In the genomic region with DNA sequence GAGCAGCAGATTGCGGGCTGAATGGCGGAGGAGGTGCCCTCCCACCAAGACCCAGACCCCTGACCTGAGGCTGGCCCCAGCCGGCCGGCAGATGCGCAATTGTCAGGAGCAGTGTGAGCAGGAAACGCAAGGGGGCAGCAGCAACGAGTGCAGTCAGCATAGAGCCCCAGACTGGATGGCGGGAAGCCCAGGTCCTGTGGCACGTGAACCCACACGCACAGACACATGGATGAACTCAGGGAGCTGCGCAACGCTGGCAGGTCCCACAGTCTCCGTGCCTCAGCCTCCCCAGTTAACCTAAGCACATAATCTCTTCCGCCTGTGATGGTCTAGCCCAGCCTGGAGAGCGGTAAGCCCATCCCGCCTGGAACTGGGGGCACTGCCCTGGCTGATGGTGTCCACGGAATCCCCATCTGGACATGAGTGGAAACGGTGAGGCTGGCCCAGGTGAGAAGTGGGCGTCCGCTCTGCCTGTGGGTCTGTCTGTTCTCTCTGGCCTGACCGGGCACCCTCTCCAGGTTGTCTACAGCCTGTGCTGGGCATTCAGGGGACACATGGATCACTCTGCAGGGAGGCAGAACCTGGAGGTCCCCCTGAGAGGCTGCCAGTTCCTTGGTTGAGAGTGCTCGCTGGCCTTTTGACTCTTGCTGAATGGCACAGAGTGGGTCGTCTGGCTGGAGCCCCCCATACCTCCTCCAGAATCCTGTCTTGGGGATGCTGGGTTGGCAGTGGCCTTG, we compare ENCODE assay signal across 8 cellular contexts. TPM values are rescaled to one million over a fixed set of nuclear protein-coding genes. Genes with fewer than 3 reads are reported as not detected.
A peak's percentile ranks its signal among the peaks of the same experiment; 100 is the strongest.
DNase-seq lines count a peak whose midpoint lies in the region; ATAC-seq and TF ChIP-seq lines count a peak whose summit lies in the region.

No MANE protein-coding gene starts in this region.

- H3K4me3 Mint-ChIP-seq in activated naive CD8-positive, alpha-beta T cell treated with anti-CD3 and anti-CD28 coated beads, Interleukin-2, amount 50 U/mL, for 24 hours, result no peak overlapping the region

- no peaks in the 10 kb centered on the region for H3K36me3 Mint-ChIP-seq in activated naive CD8-positive, alpha-beta T cell treated with anti-CD3 and anti-CD28 coated beads, Interleukin-2, amount 50 U/mL, for 24 hours (ENCODE audit: low read depth)

- H3K27me3 ChIP-seq in H7 (ENCODE audit: control insufficient read depth, insufficient read depth, low read length) (peaks cover 9% of the 10 kb centered on the region), sigmoid colon (peaks cover 0 to 4% (median 0%) of the 10 kb centered on the region in 3 donors)

- H3K4me3 ChIP-seq in H7 (ENCODE audit: insufficient read depth, low read depth, low read length), result no peak overlapping the region
- H3K4me3 ChIP-seq in sigmoid colon, result no peak overlapping the region

- peak; percentile 57 for ATAC-seq in activated naive CD8-positive, alpha-beta T cell treated with anti-CD3 and anti-CD28 coated beads, Interleukin-2, amount 50 U/mL, for 24 hours
- ATAC-seq in left cardiac atrium, result peak; percentile 59 to 83
- no peak for ATAC-seq in GM18505 (IDR thresholded peaks at IDR 0.05; ENCODE audit: unreplicated experiment)

- no peaks in the 10 kb centered on the region for H3K9me3 Mint-ChIP-seq in activated naive CD8-positive, alpha-beta T cell treated with anti-CD3 and anti-CD28 coated beads, Interleukin-2, amount 50 U/mL, for 24 hours

- H3K27ac ChIP-seq in RWPE1, result no peak overlapping the region
- no peak overlapping the region for H3K27ac ChIP-seq in sigmoid colon

- peak; percentile 56 for DNase-seq in CD1c-positive myeloid dendritic cell (ENCODE audit: extremely low spot score)
- peak; percentile 95 for DNase-seq in H7
- DNase-seq in RWPE1 (ENCODE audit: low spot score), result peak; percentile 12
- peak; percentile 66 for DNase-seq in activated naive CD8-positive, alpha-beta T cell treated with anti-CD3 and anti-CD28 coated beads, Interleukin-2, amount 50 U/mL, for 24 hours
- DNase-seq in left cardiac atrium, result peak; percentile 67
- DNase-seq in sigmoid colon, result peak; percentile 83
- DNase-seq in NCI-H187 treated with DMSO at 0.1 percent for 48 hours (lab: John Stamatoyannopoulos, UW), result no peak

- no peaks in the 10 kb centered on the region for H3K27me3 Mint-ChIP-seq in activated naive CD8-positive, alpha-beta T cell treated with anti-CD3 and anti-CD28 coated beads, Interleukin-2, amount 50 U/mL, for 24 hours

- no peaks in the 10 kb centered on the region for H3K36me3 ChIP-seq in H7 (replicated peaks; ENCODE audit: control insufficient read depth, insufficient read depth, low read length)
- no peaks in the 10 kb centered on the region for H3K36me3 ChIP-seq in sigmoid colon

- H3K4me1 ChIP-seq in sigmoid colon, result no peaks in the 10 kb centered on the region

- TF ChIP-seq EP300 in sigmoid colon (IDR thresholded peaks at IDR 0.05), result no peak

- POLR2A ChIA-PET in RWPE1 (lab: Yijun Ruan, JAX; ENCODE audit: low non-redundant PET), result no interaction called here

- peaks cover 6% of the 10 kb centered on the region for H3K4me1 Mint-ChIP-seq in activated naive CD8-positive, alpha-beta T cell treated with anti-CD3 and anti-CD28 coated beads, Interleukin-2, amount 50 U/mL, for 24 hours

- TF ChIP-seq POLR2A in sigmoid colon (IDR thresholded peaks at IDR 0.05), result no peak
- no peak for TF ChIP-seq POLR2A in GM18505 (IDR thresholded peaks at IDR 0.05; ENCODE audit: borderline replicate concordance, extremely low read depth, insufficient read depth, insufficient read length)

- CTCF ChIA-PET in RWPE1 (lab: Yijun Ruan, JAX), result interaction anchor here (0.7 kb wide), 1 partner anchor 26 kb away, joined by 4 read pairs; no protein-coding TSS in a partner anchor

- intact Hi-C loops in left cardiac atrium (cut with DNase I) (no loop called here), sigmoid colon (cut with DNase I) (no loop called here)

- 48 to 62% methylated on average over 23 of the region's 23 CpGs for WGBS in sigmoid colon, 2 donors

- no peak overlapping the region for H3K27ac Mint-ChIP-seq in activated naive CD8-positive, alpha-beta T cell treated with anti-CD3 and anti-CD28 coated beads, Interleukin-2, amount 50 U/mL, for 24 hours

- no peaks in the 10 kb centered on the region for H3K9me3 ChIP-seq in sigmoid colon

- TF ChIP-seq CTCF in RWPE1 (conservative IDR thresholded peaks at IDR 0.05; ENCODE audit: low read depth) (peak; percentile 54), sigmoid colon (IDR thresholded peaks at IDR 0.05) (peak; percentile 26 to 62 (median 46))

RNA-seq across cellular contexts. Expression of gene TBX10, which starts 0.6 kb away (rescaled TPM):
- 0.07 TPM in 1 of 2 replicates, not detected in the other for total RNA-seq in H7 (2014; rRNA removed; shearing (Covaris generic))
- total RNA-seq in left cardiac atrium, result not detected
- total RNA-seq in sigmoid colon, result not detected
- 100 to 1,000 TPM in 1 of 3 donors, 10 to 100 TPM in 2; 15.8 to 109 (median 60.6) TPM for polyA plus RNA-seq in sigmoid colon

RNA-seq across cellular contexts. Expression of gene ACY3, which starts 10.3 kb away (rescaled TPM):
- not detected in 2 replicates for total RNA-seq in H7 (2014; rRNA removed; shearing (Covaris generic))
- not detected for total RNA-seq in left cardiac atrium
- not detected for total RNA-seq in sigmoid colon
- 10 to 100 TPM; 12.4 to 16.6 (median 16.2) TPM for polyA plus RNA-seq in sigmoid colon

RNA-seq across cellular contexts. Expression of gene NUDT8, which starts 10.5 kb away (rescaled TPM):
- total RNA-seq in H7 (2014; rRNA removed; shearing (Covaris generic)), result 8.1 and 8.7 TPM in 2 replicates
- total RNA-seq in left cardiac atrium, result 10 to 100 TPM; 60.1 to 61.7 TPM
- total RNA-seq in sigmoid colon, result 10 to 100 TPM in 1 of 4 donors, 1 to 10 TPM in 3; 3.6 to 10.9 (median 7.0) TPM
- 10 to 100 TPM; 29.6 to 63.1 (median 51.1) TPM for polyA plus RNA-seq in sigmoid colon

RNA-seq across cellular contexts. Expression of gene NDUFV1, which starts 33.5 kb away (rescaled TPM):
- 302 and 350 TPM in 2 replicates for total RNA-seq in H7 (2014; rRNA removed; shearing (Covaris generic))
- 100 to 1,000 TPM; 422 to 434 TPM for total RNA-seq in left cardiac atrium
- total RNA-seq in sigmoid colon, result 100 to 1,000 TPM; 152 to 286 (median 203) TPM
- polyA plus RNA-seq in sigmoid colon, result 100 to 1,000 TPM; 169 to 268 (median 254) TPM

RNA-seq across cellular contexts. Expression of gene ALDH3B2, which starts 34.2 kb away (rescaled TPM):
- not detected in 2 replicates for total RNA-seq in H7 (2014; rRNA removed; shearing (Covaris generic))
- total RNA-seq in left cardiac atrium (not detected), sigmoid colon (not detected)
- polyA plus RNA-seq in sigmoid colon, result under 1 TPM in 1 of 3 donors, not detected in 2; 0.38 TPM
